ENCODE assay signal across 19 cellular contexts in genomic region chr1:67741786-67742185, GRCh38. TPM values are rescaled to one million over a fixed set of nuclear protein-coding genes. Genes with fewer than 3 reads are reported as not detected.
DNase-seq lines count a peak whose midpoint lies in the region; ATAC-seq and TF ChIP-seq lines count a peak whose summit lies in the region.
"Had no signal": no experiment of that assay in that cellular context is flagged by ENCODE, and none has a peak within 500 bp of the region (broad histone marks: within the 10 kb centered on the region; RNA-seq: fewer than 3 reads in every experiment).

No MANE protein-coding gene starts in this region.

- no peak overlapping the region for H4K8ac ChIP-seq in H9 (replicated peaks; ENCODE audit: insufficient read length, low read depth, low read length)
- H4K8ac ChIP-seq in mesendoderm (ENCODE audit: low read depth, low read length), result no peak overlapping the region

- H3K4me2 ChIP-seq in H9 (ENCODE audit: insufficient read depth, insufficient read length, low read length) (no peak overlapping the region), mesendoderm (ENCODE audit: low read length) (no peak overlapping the region)

- H3K27me3 Mint-ChIP-seq in H9 (ENCODE audit: low read depth) (no peaks in the 10 kb centered on the region), chondrocyte (ENCODE audit: low read depth) (no peaks in the 10 kb centered on the region)

- H2BK12ac ChIP-seq in H9 (ENCODE audit: insufficient read length, low read depth, low read length), result no peak overlapping the region

- no peak overlapping the region for H4K91ac ChIP-seq in H9 (ENCODE audit: insufficient read length, low read depth, low read length)

- DNase-seq in H9, result no peak
- no peak for DNase-seq in ascending aorta (ENCODE audit: low spot score in 2 of 2)
- DNase-seq in mesendoderm, result no peak
- DNase-seq in tibial artery, result no peak
- no peak for DNase-seq in chondrocyte (ENCODE audit: low spot score)
- no peak for DNase-seq in gastrocnemius medialis
- DNase-seq: CD8-positive, alpha-beta T cell; DND-41; GM23248; KBM-7; NCI-H1105 treated with DMSO at 0.1 percent for 48 hours; NCI-H1694; NCI-H2081 treated with DMSO at 0.1 percent for 48 hours; NCI-H774; SIG-M5 had no signal

- H3K4me3 ChIP-seq in ascending aorta (no peak overlapping the region), mesendoderm (ENCODE audit: low read length) (no peak overlapping the region), tibial artery (no peak overlapping the region), gastrocnemius medialis (no peak overlapping the region)
- H3K4me3 ChIP-seq: BLaER1 treated with 17β-estradiol and CSF1 and Interleukin-3, amounts not matched to agents 10 nM and 100 nM; GM23248 had no signal

- no peak overlapping the region for H3K14ac ChIP-seq in H9 (ENCODE audit: insufficient read depth, low read length)

- H3K9me3 Mint-ChIP-seq in H9 (no peaks in the 10 kb centered on the region), chondrocyte (ENCODE audit: low read depth) (no peaks in the 10 kb centered on the region)
- H3K9me3 Mint-ChIP-seq: CD8-positive, alpha-beta T cell had no signal

- no peak overlapping the region for H3K4ac ChIP-seq in H9 (ENCODE audit: low read depth, low read length)
- H3K4ac ChIP-seq in mesendoderm (ENCODE audit: low read depth, low read length), result no peak overlapping the region

- H3K27me3 ChIP-seq in H9 (ENCODE audit: insufficient read depth, low read length) (no peaks in the 10 kb centered on the region), ascending aorta (no peaks in the 10 kb centered on the region), mesendoderm (ENCODE audit: insufficient read depth, low read length, poor library complexity) (no peaks in the 10 kb centered on the region), tibial artery (no peaks in the 10 kb centered on the region), gastrocnemius medialis (no peaks in the 10 kb centered on the region)
- H3K27me3 ChIP-seq: BLaER1 treated with 17β-estradiol and CSF1 and Interleukin-3, amounts not matched to agents 10 nM and 100 nM had no signal

- no peak overlapping the region for H3K9ac ChIP-seq in H9 (ENCODE audit: extremely low read depth, insufficient read length, low read length)
- no peak overlapping the region for H3K9ac ChIP-seq in mesendoderm (ENCODE audit: low read length)
- H3K9ac ChIP-seq: BLaER1 treated with 17β-estradiol and CSF1 and Interleukin-3, amounts not matched to agents 10 nM and 100 nM; GM23248 had no signal

- no peaks in the 10 kb centered on the region for H3K36me3 Mint-ChIP-seq in H9 (ENCODE audit: insufficient read depth in 1 of 3, low read depth in 3 of 3)
- no peaks in the 10 kb centered on the region for H3K36me3 Mint-ChIP-seq in chondrocyte (ENCODE audit: low read depth)
- H3K36me3 Mint-ChIP-seq: CD8-positive, alpha-beta T cell had no signal

- H3K18ac ChIP-seq in H9 (ENCODE audit: insufficient read length, low read depth, low read length), result no peak overlapping the region
- H3K18ac ChIP-seq in mesendoderm (ENCODE audit: low read length), result no peak overlapping the region

- H3K23ac ChIP-seq in H9 (ENCODE audit: insufficient read length, low read depth, low read length) (no peak overlapping the region), mesendoderm (ENCODE audit: low read length) (no peak overlapping the region)

- no peak for TF ChIP-seq POLR2A in gastrocnemius medialis (IDR thresholded peaks at IDR 0.05)

- no peak overlapping the region for H2AFZ ChIP-seq in H9 (ENCODE audit: low read length)
- H2AFZ ChIP-seq: GM23248 had no signal

- WGBS in H9 (ENCODE audit: extremely low coverage, insufficient read length, low lambda C conversion rate), result no CpG with 5 or more reads among the region's 2 CpGs
- WGBS in mesendoderm (ENCODE audit: extremely low coverage, insufficient coverage, low lambda C conversion rate), result no CpG with 5 or more reads among the region's 2 CpGs

- in situ Hi-C loops in gastrocnemius medialis (cut with MboI; ENCODE audit: low sequenced_read_pairs in 4 of 4), result loop anchor here in 2 of 4 donors (5.0 to 10.0 kb wide), 2 partner anchors 44 to 47 kb away; no protein-coding TSS in a partner anchor

- H3K79me2 ChIP-seq in H9 (ENCODE audit: insufficient read depth, low read length), result no peaks in the 10 kb centered on the region
- H3K79me2 ChIP-seq in mesendoderm (ENCODE audit: control insufficient read depth, insufficient read depth, low read length), result no peaks in the 10 kb centered on the region

- H3K27ac ChIP-seq in H9 (ENCODE audit: insufficient read length, low read depth, low read length) (no peak overlapping the region), ascending aorta (peak overlapping the region; percentile 89 to 94), mesendoderm (ENCODE audit: low read depth, low read length) (no peak overlapping the region), tibial artery (peak overlapping the region; percentile 86 to 90), gastrocnemius medialis (no peak overlapping the region)
- H3K27ac ChIP-seq: BLaER1 treated with 17β-estradiol and CSF1 and Interleukin-3, amounts not matched to agents 10 nM and 100 nM; GM23248 had no signal

- H2BK120ac ChIP-seq in H9 (ENCODE audit: low read depth, low read length, poor library complexity, severe bottlenecking) (peak overlapping the region; percentile 77), mesendoderm (ENCODE audit: low read depth, low read length) (no peak overlapping the region)

- no peak for TF ChIP-seq CTCF in H9 (conservative IDR thresholded peaks at IDR 0.05)
- no peak for TF ChIP-seq CTCF in ascending aorta (IDR thresholded peaks at IDR 0.05)
- no peak for TF ChIP-seq CTCF in tibial artery (IDR thresholded peaks at IDR 0.05)
- TF ChIP-seq CTCF in chondrocyte (IDR thresholded peaks at IDR 0.05), result no peak
- no peak for TF ChIP-seq CTCF in gastrocnemius medialis (IDR thresholded peaks at IDR 0.05 in 4 of 5, conservative IDR thresholded peaks at IDR 0.05 in 1 of 5)

- H2BK20ac ChIP-seq in H9 (ENCODE audit: low read depth, low read length, poor library complexity, severe bottlenecking), result no peak overlapping the region

- H3K56ac ChIP-seq in H9 (ENCODE audit: insufficient read length, low read depth, low read length) (no peak overlapping the region), mesendoderm (ENCODE audit: low read length) (no peak overlapping the region)

- H2BK5ac ChIP-seq in H9 (ENCODE audit: insufficient read length, low read length) (no peak overlapping the region), mesendoderm (ENCODE audit: low read length) (no peak overlapping the region)

- H3K4me3 Mint-ChIP-seq in H9 (no peak overlapping the region), chondrocyte (ENCODE audit: unreplicated experiment) (no peak overlapping the region)
- H3K4me3 Mint-ChIP-seq: CD8-positive, alpha-beta T cell had no signal

- H3K27ac Mint-ChIP-seq in H9 (no peak overlapping the region), chondrocyte (ENCODE audit: unreplicated experiment) (no peak overlapping the region)
- H3K27ac Mint-ChIP-seq: CD8-positive, alpha-beta T cell had no signal

- H2BK15ac ChIP-seq in H9 (ENCODE audit: low read depth, low read length) (no peak overlapping the region), mesendoderm (replicated peaks; ENCODE audit: low read depth) (peak overlapping the region; percentile 23)

- no peaks in the 10 kb centered on the region for H4K20me1 ChIP-seq in H9 (ENCODE audit: control insufficient read depth, insufficient read depth, insufficient read length)
- H4K20me1 ChIP-seq: BLaER1 treated with 17β-estradiol and CSF1 and Interleukin-3, amounts not matched to agents 10 nM and 100 nM had no signal

- H3T11ph ChIP-seq in H9 (ENCODE audit: low read length), result no peak overlapping the region

- ATAC-seq in gastrocnemius medialis (no peak), GM18909 (IDR thresholded peaks at IDR 0.05; ENCODE audit: poor library complexity, unreplicated experiment) (no peak)
- ATAC-seq: CD8-positive, alpha-beta T cell; HCT116; SK-N-SH treated with all-trans-retinoic acid at 6 μM for 48 hours had no signal

- intact Hi-C loops in ascending aorta (cut with DNase I) (no loop called here), tibial artery (cut with DNase I; ENCODE audit: low total_unique reads) (no loop called here), gastrocnemius medialis (cut with DNase I; ENCODE audit: low total_unique reads) (no loop called here)

- H2AK5ac ChIP-seq in H9 (ENCODE audit: insufficient read length, low read length), result no peak overlapping the region
- no peak overlapping the region for H2AK5ac ChIP-seq in mesendoderm (ENCODE audit: low read length)

- H3K79me1 ChIP-seq in H9 (ENCODE audit: insufficient read depth, low read depth, low read length, poor library complexity, severe bottlenecking) (no peaks in the 10 kb centered on the region), mesendoderm (ENCODE audit: low read length) (no peaks in the 10 kb centered on the region)

- peaks cover 30 to 44% of the 10 kb centered on the region in 2 experiments for H3K4me1 Mint-ChIP-seq in H9
- H3K4me1 Mint-ChIP-seq in chondrocyte (ENCODE audit: low read depth), result peaks cover 40% of the 10 kb centered on the region

- H3K4me1 ChIP-seq in H9 (ENCODE audit: insufficient read depth, low read length), result peaks cover 2% of the 10 kb centered on the region
- peaks cover 19 to 89% of the 10 kb centered on the region in 2 donors for H3K4me1 ChIP-seq in ascending aorta
- H3K4me1 ChIP-seq in mesendoderm (ENCODE audit: control insufficient read depth, low read depth, low read length), result peaks cover 9% of the 10 kb centered on the region
- peaks cover 0 to 100% (median 68%) of the 10 kb centered on the region in 4 donors for H3K4me1 ChIP-seq in tibial artery
- peaks cover 5 to 15% of the 10 kb centered on the region in 2 donors for H3K4me1 ChIP-seq in gastrocnemius medialis

- H4K5ac ChIP-seq in H9 (ENCODE audit: insufficient read length, low read depth, low read length), result no peak overlapping the region
- H4K5ac ChIP-seq in mesendoderm (ENCODE audit: low read length), result no peak overlapping the region

- H3K9me3 ChIP-seq in H9 (ENCODE audit: control insufficient read depth, low read depth, low read length) (no peaks in the 10 kb centered on the region), ascending aorta (no peaks in the 10 kb centered on the region), tibial artery (no peaks in the 10 kb centered on the region), gastrocnemius medialis (no peaks in the 10 kb centered on the region)
- H3K9me3 ChIP-seq: BLaER1 treated with 17β-estradiol and CSF1 and Interleukin-3, amounts not matched to agents 10 nM and 100 nM had no signal

- no peaks in the 10 kb centered on the region for H3K23me2 ChIP-seq in H9 (ENCODE audit: insufficient read length, low read depth, low read length, poor library complexity, severe bottlenecking)

- H3K36me3 ChIP-seq in ascending aorta (no peaks in the 10 kb centered on the region), mesendoderm (ENCODE audit: control insufficient read depth, insufficient read depth, low read length) (no peaks in the 10 kb centered on the region), tibial artery (no peaks in the 10 kb centered on the region), gastrocnemius medialis (no peaks in the 10 kb centered on the region)
- H3K36me3 ChIP-seq: BLaER1 treated with 17β-estradiol and CSF1 and Interleukin-3, amounts not matched to agents 10 nM and 100 nM had no signal

RNA-seq across cellular contexts. Expression of gene GADD45A, which starts 56.8 kb away (rescaled TPM):
- total RNA-seq in H9 (2021) (22.8 and 25.0 TPM in 2 replicates), ascending aorta (111 TPM), chondrocyte (49.1 to 92.3 TPM (median 89.4 TPM) in 3 replicates), gastrocnemius medialis (100 to 1,000 TPM in 3 of 4 donors, 10 to 100 TPM in 1; 80.4 to 188 (median 142) TPM)
- polyA plus RNA-seq in mesendoderm (2013, experiment 1 of 2), result 33.2 TPM
- polyA plus RNA-seq in mesendoderm (2013, experiment 2 of 2), result 33.5 TPM

Comparison
In these comparisons a context has a peak if more than half of its experiments do, and no peak if none do; other contexts are left out.
1. H3K27ac ChIP-seq: peak in ascending aorta (2 of 2) and tibial artery (2 of 2); none in H9 (single experiment), mesendoderm (single experiment) and gastrocnemius medialis (0 of 4).